ENCODE assay signal across 15 cellular contexts in the genomic region with DNA sequence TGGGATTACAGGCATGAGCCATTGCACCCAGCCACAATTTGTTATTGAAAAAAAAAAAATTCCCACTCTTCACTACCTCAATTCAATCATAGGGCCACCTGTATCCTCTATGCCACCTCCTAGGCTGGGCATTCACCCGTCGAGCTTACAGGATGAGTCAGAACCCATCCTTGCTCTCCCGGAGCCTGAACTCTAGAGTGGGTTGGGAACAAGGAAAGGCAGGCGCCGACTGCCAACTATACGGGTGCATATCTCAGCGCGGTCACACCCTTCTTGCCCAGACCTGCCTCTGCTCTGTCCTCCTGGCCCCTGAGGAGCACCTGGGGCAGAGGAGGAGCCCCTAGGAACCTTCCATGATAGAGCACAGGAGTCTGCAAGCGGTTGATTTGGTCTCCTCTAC. TPM values are rescaled to one million over a fixed set of nuclear protein-coding genes. Genes with fewer than 3 reads are reported as not detected.
A peak's percentile ranks its signal among the peaks of the same experiment; 100 is the strongest.
DNase-seq lines count a peak whose midpoint lies in the region; TF ChIP-seq lines count a peak whose summit lies in the region.
"Had no signal": no experiment of that assay in that cellular context is flagged by ENCODE, and none has a peak within 500 bp of the region (broad histone marks: within the 10 kb centered on the region; RNA-seq: fewer than 3 reads in every experiment).

No MANE protein-coding gene starts in this region.

- H3K4me3 ChIP-seq in SK-N-SH (ENCODE audit: low read depth in 2 of 2, low read length in 1 of 2) (no peak overlapping the region), kidney epithelial cell (ENCODE audit: low read depth, low read length) (no peak overlapping the region)
- H3K4me3 ChIP-seq: heart right ventricle, left lung, neural progenitor cell, tibial nerve had no signal

- no peaks in the 10 kb centered on the region for H3K9me3 ChIP-seq in SK-N-SH
- H3K9me3 ChIP-seq: heart right ventricle, left lung, tibial nerve had no signal

- H3K36me3 ChIP-seq in SK-N-SH (replicated peaks in 1 of 2; ENCODE audit: control insufficient read depth in 1 of 2, insufficient read depth in 2 of 2, low read length in 1 of 2) (no peaks in the 10 kb centered on the region), kidney epithelial cell (ENCODE audit: control insufficient read depth, insufficient read depth, low read length) (no peaks in the 10 kb centered on the region)
- H3K36me3 ChIP-seq: heart right ventricle, left lung, neural progenitor cell, tibial nerve had no signal

- H3K27me3 ChIP-seq in SK-N-SH (ENCODE audit: insufficient read depth) (no peaks in the 10 kb centered on the region), kidney epithelial cell (ENCODE audit: control insufficient read depth, insufficient read depth, low read length) (no peaks in the 10 kb centered on the region)
- H3K27me3 ChIP-seq: heart right ventricle, left lung, neural progenitor cell, tibial nerve had no signal

- H3K27ac ChIP-seq in SK-N-SH (ENCODE audit: low read depth in 2 of 2, low read length in 1 of 2) = no peak overlapping the region
- H3K27ac ChIP-seq: left lung, neural progenitor cell had no signal

- H3F3A ChIP-seq in SK-N-SH (replicated peaks; ENCODE audit: insufficient read depth) = peaks cover 7% of the 10 kb centered on the region

- no peak overlapping the region for H3K4me2 ChIP-seq in SK-N-SH
- H3K4me2 ChIP-seq: neural progenitor cell had no signal

- CTCF ChIA-PET in SK-N-SH (lab: Yijun Ruan, JAX) = interaction anchor here (0.6 to 3.3 kb wide), 3 partner anchors 25 to 573 kb away, joined by 3 to 15 read pairs (median 10); no protein-coding TSS in a partner anchor

- POLR2A ChIA-PET in SK-N-SH (lab: Yijun Ruan, JAX) = interaction anchor here (0.6 kb wide), 1 partner anchor 21 kb away, joined by 3 read pairs; the partner anchor contains the start of gene LBR

- no peak for TF ChIP-seq RAD21 in SK-N-SH (IDR thresholded peaks at IDR 0.05; ENCODE audit: low read length)

- H3K79me2 ChIP-seq in SK-N-SH (ENCODE audit: insufficient read depth) = no peaks in the 10 kb centered on the region

- no peaks in the 10 kb centered on the region for H4K20me1 ChIP-seq in SK-N-SH (ENCODE audit: insufficient read depth)

- peak; percentile 43 for DNase-seq in activated CD8-positive, alpha-beta memory T cell treated with anti-CD3 and anti-CD28 coated beads, Interleukin-2, amount 50 U/mL, for 48 hours
- no peak for DNase-seq in activated CD8-positive, alpha-beta memory T cell treated with anti-CD3 and anti-CD28 coated beads, Interleukin-2, amount 50 U/mL, for 4 hours
- DNase-seq in SK-N-SH (no peak), kidney epithelial cell (ENCODE audit: low read depth) (peak; percentile 65), ureter (ENCODE audit: low spot score) (peak; percentile 82), COLO829 (ENCODE audit: low spot score) (no peak), RKO (ENCODE audit: low spot score) (no peak)
- DNase-seq in activated T-cell treated with anti-CD3 and anti-CD28 coated beads, Interleukin-2, amount 50 U/mL, for 48 hours = no peak
- DNase-seq: DMS 273 treated with DMSO at 0.1 percent for 48 hours, heart right ventricle, Karpas-422, NCI-H2029 had no signal

- H3K4me1 ChIP-seq in SK-N-SH (ENCODE audit: control insufficient read depth in 1 of 2, insufficient read depth in 2 of 2, low read depth in 1 of 2, low read length in 1 of 2) = peaks cover 7 to 11% of the 10 kb centered on the region in 2 experiments; a peak in 2 of 4 replicates

- TF ChIP-seq CTCF in SK-N-SH (IDR thresholded peaks at IDR 0.05) (no peak), kidney epithelial cell (IDR thresholded peaks at IDR 0.05; ENCODE audit: insufficient read depth, low read length, poor library complexity, severe bottlenecking) (no peak)

- H3K9me2 ChIP-seq in SK-N-SH = no peaks in the 10 kb centered on the region

- 65% methylated on average over 9 of the region's 9 CpGs for WGBS in SK-N-SH (ENCODE audit: low lambda C conversion rate)

- H2AFZ ChIP-seq in SK-N-SH (ENCODE audit: low read depth) = no peak overlapping the region

- no peak overlapping the region for H3K9ac ChIP-seq in SK-N-SH
- H3K9ac ChIP-seq: neural progenitor cell had no signal

- no peak for TF ChIP-seq EP300 in SK-N-SH (IDR thresholded peaks at IDR 0.05; ENCODE audit: borderline replicate concordance in 1 of 2, low read depth in 1 of 2, low read length in 1 of 2)

TF ChIP-seq in SK-N-SH, 30 proteins besides CTCF, POLR2A, EP300 and RAD21:
- TF ChIP-seq, protein P1, sequence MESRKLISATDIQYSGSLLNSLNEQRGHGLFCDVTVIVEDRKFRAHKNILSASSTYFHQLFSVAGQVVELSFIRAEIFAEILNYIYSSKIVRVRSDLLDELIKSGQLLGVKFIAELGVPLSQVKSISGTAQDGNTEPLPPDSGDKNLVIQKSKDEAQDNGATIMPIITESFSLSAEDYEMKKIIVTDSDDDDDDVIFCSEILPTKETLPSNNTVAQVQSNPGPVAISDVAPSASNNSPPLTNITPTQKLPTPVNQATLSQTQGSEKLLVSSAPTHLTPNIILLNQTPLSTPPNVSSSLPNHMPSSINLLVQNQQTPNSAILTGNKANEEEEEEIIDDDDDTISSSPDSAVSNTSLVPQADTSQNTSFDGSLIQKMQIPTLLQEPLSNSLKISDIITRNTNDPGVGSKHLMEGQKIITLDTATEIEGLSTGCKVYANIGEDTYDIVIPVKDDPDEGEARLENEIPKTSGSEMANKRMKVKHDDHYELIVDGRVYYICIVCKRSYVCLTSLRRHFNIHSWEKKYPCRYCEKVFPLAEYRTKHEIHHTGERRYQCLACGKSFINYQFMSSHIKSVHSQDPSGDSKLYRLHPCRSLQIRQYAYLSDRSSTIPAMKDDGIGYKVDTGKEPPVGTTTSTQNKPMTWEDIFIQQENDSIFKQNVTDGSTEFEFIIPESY (IDR thresholded peaks at IDR 0.05; ENCODE audit: borderline replicate concordance, low read depth) = no peak
- no peak for TF ChIP-seq MXI1 (IDR thresholded peaks at IDR 0.05; ENCODE audit: low read depth, low read length)
- TF ChIP-seq TCF12 (IDR thresholded peaks at IDR 0.05) = peak; percentile 23; the same call in 1 of the 2 replicates
- peak; percentile 11; the same call in 1 of the 2 replicates for TF ChIP-seq FOSL2 (IDR thresholded peaks at IDR 0.05; ENCODE audit: borderline replicate concordance, low read depth)
- no peak for TF ChIP-seq NFIC (IDR thresholded peaks at IDR 0.05; ENCODE audit: borderline replicate concordance)
- no peak for TF ChIP-seq IRF3 (IDR thresholded peaks at IDR 0.05; ENCODE audit: low read depth, low read length)
- TF ChIP-seq NRF1 (IDR thresholded peaks at IDR 0.05; ENCODE audit: low read depth, low read length) = no peak
- no peak for TF ChIP-seq SIN3A (IDR thresholded peaks at IDR 0.05; ENCODE audit: borderline replicate concordance, low read depth, low read length)
- TF ChIP-seq, protein P2, sequence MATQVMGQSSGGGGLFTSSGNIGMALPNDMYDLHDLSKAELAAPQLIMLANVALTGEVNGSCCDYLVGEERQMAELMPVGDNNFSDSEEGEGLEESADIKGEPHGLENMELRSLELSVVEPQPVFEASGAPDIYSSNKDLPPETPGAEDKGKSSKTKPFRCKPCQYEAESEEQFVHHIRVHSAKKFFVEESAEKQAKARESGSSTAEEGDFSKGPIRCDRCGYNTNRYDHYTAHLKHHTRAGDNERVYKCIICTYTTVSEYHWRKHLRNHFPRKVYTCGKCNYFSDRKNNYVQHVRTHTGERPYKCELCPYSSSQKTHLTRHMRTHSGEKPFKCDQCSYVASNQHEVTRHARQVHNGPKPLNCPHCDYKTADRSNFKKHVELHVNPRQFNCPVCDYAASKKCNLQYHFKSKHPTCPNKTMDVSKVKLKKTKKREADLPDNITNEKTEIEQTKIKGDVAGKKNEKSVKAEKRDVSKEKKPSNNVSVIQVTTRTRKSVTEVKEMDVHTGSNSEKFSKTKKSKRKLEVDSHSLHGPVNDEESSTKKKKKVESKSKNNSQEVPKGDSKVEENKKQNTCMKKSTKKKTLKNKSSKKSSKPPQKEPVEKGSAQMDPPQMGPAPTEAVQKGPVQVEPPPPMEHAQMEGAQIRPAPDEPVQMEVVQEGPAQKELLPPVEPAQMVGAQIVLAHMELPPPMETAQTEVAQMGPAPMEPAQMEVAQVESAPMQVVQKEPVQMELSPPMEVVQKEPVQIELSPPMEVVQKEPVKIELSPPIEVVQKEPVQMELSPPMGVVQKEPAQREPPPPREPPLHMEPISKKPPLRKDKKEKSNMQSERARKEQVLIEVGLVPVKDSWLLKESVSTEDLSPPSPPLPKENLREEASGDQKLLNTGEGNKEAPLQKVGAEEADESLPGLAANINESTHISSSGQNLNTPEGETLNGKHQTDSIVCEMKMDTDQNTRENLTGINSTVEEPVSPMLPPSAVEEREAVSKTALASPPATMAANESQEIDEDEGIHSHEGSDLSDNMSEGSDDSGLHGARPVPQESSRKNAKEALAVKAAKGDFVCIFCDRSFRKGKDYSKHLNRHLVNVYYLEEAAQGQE (IDR thresholded peaks at IDR 0.05; ENCODE audit: low read depth, low read length) = no peak
TF ChIP-seq in SK-N-SH: peak in this region for 2.

RNA-seq across cellular contexts. Expression of gene LBR, which starts 21.4 kb away (rescaled TPM):
- 10.6 and 11.7 TPM in 2 replicates for polyA plus RNA-seq in SK-N-SH (2012; rRNA removed)
- 10.0 and 10.7 TPM in 2 replicates for polyA plus RNA-seq in SK-N-SH (2012; cell fraction: cytosol; rRNA removed)
- polyA plus RNA-seq in SK-N-SH (2012; cell fraction: nucleus; rRNA removed) = 19.0 and 22.4 TPM in 2 replicates
- total RNA-seq in kidney epithelial cell = 37.1 and 39.8 TPM in 2 replicates
- total RNA-seq in ureter = 81.0 TPM

Comparison
In these comparisons a context has a peak if more than half of its experiments do, and no peak if none do; other contexts are left out.
1. DNase-seq: peak in activated CD8-positive, alpha-beta memory T cell treated with anti-CD3 and anti-CD28 coated beads, Interleukin-2, amount 50 U/mL, for 48 hours (single experiment), kidney epithelial cell (single experiment) and ureter (single experiment); none in activated CD8-positive, alpha-beta memory T cell treated with anti-CD3 and anti-CD28 coated beads, Interleukin-2, amount 50 U/mL, for 4 hours (single experiment), SK-N-SH (single experiment), COLO829 (single experiment), RKO (single experiment) and activated T-cell treated with anti-CD3 and anti-CD28 coated beads, Interleukin-2, amount 50 U/mL, for 48 hours (0 of 2).